18 cellular contexts compared by ENCODE assay signal in genomic region chr5:117982691-117983090, GRCh38.
"Had no signal": no experiment of that assay in that cellular context is flagged by ENCODE, and none has a peak within 500 bp of the region (broad histone marks: within the 10 kb centered on the region; RNA-seq: fewer than 3 reads in every experiment).

No MANE protein-coding gene starts in this region.

- H3K9me3 ChIP-seq: esophagus squamous epithelium, left ventricle myocardium inferior, right atrium auricular region had no signal

- DNase-seq: activated CD4-positive, alpha-beta T cell treated with anti-CD3 and anti-CD28 coated beads, Interleukin-2, amount 50 U/mL, for 1 hour; activated CD4-positive, CD25-positive, alpha-beta regulatory T cell; activated effector memory CD4-positive, alpha-beta T cell treated with anti-CD3 and anti-CD28 coated beads, Interleukin-2, amount 50 U/mL, for 16 hours; activated T-cell treated with anti-CD3 and anti-CD28 coated beads, Interleukin-2, amount 50 U/mL, for 4 hours; anterior cingulate cortex; esophagus squamous epithelium; foreskin melanocyte; kidney; left ventricle myocardium inferior; midbrain; posterior cingulate gyrus; small intestine had no signal

- H3K36me3 Mint-ChIP-seq: activated naive CD8-positive, alpha-beta T cell had no signal

- H3K4me3 ChIP-seq: esophagus squamous epithelium, left ventricle myocardium inferior, right atrium auricular region had no signal

- H3K9me3 Mint-ChIP-seq: T-helper 1 cell treated with Interleukin-12 subunit alpha and Interleukin-12 subunit beta and Interleukin-4 antibody, amounts not matched to agents 30 μg/mL and 1 μg/mL, for 36 hours had no signal

- ATAC-seq: activated T-cell treated with anti-CD3 and anti-CD28 coated beads, Interleukin-2, amount 50 U/mL, for 4 hours had no signal

- H3K27ac Mint-ChIP-seq: activated naive CD8-positive, alpha-beta T cell; T-helper 1 cell treated with Interleukin-12 subunit alpha and Interleukin-12 subunit beta and Interleukin-4 antibody, amounts not matched to agents 30 μg/mL and 1 μg/mL, for 36 hours had no signal

- FAIRE-seq: bronchial epithelial cell, colon, small intestine, urothelium cell line had no signal

- H3K27ac ChIP-seq: esophagus squamous epithelium, left ventricle myocardium inferior, right atrium auricular region had no signal

- H3K36me3 ChIP-seq: esophagus squamous epithelium, left ventricle myocardium inferior, right atrium auricular region had no signal

- H3K27me3 Mint-ChIP-seq: activated naive CD8-positive, alpha-beta T cell had no signal

- H3K27me3 ChIP-seq: esophagus squamous epithelium, right atrium auricular region had no signal

- H3K4me1 ChIP-seq: esophagus squamous epithelium, left ventricle myocardium inferior had no signal

- H3K4me3 Mint-ChIP-seq: activated naive CD8-positive, alpha-beta T cell; activated T-cell treated with anti-CD3 and anti-CD28 coated beads, Interleukin-2, amount 50 U/mL, for 4 hours; T-helper 1 cell treated with Interleukin-12 subunit alpha and Interleukin-12 subunit beta and Interleukin-4 antibody, amounts not matched to agents 30 μg/mL and 1 μg/mL, for 36 hours had no signal
